Comparison of ENCODE assay signal across 10 cellular contexts in the genomic region with DNA sequence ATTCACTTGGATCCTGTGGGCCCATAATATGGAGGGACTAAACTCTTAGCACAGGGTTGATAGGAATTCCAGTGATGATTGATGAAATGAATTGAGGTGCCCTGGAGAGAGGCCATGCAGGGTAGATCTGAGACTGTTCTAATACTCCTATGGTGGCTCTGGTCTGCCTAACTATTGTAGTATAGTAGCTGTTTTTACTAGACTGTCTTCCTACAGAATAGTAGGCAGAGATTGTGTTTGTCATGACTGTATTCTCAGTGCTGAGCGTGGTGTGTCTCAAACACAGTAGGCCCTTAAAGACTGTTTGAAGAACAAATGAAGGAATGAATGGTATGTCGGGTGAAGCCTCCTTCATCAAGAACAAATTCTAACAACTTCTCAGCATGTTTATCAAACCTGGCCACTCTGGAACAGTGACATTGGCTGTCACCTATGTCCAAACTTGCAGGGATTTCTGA.
DNase-seq lines count a peak whose midpoint lies in the region; ATAC-seq and TF ChIP-seq lines count a peak whose summit lies in the region.
"Had no signal": no experiment of that assay in that cellular context is flagged by ENCODE, and none has a peak within 500 bp of the region (broad histone marks: within the 10 kb centered on the region; RNA-seq: fewer than 3 reads in every experiment).

No MANE protein-coding gene starts in this region.

- H3K4me3 Mint-ChIP-seq in neural progenitor cell = no peak overlapping the region
- H3K4me3 Mint-ChIP-seq: central memory CD8-positive, alpha-beta T cell had no signal

- DNase-seq in colonic mucosa (no peak), neural progenitor cell (ENCODE audit: low spot score) (peak; percentile 43)
- DNase-seq in activated effector memory CD4-positive, alpha-beta T cell treated with anti-CD3 and anti-CD28 coated beads, Interleukin-2, amount 50 U/mL, for 16 hours = no peak
- DNase-seq in activated CD8-positive, alpha-beta memory T cell treated with anti-CD3 and anti-CD28 coated beads for 24 hours = no peak
- DNase-seq: NCI-H510A had no signal

- H2AFZ ChIP-seq in neural progenitor cell (replicated peaks) = no peak overlapping the region

- no peaks in the 10 kb centered on the region for H3K27me3 ChIP-seq in colonic mucosa
- no peaks in the 10 kb centered on the region for H3K27me3 ChIP-seq in neural progenitor cell

- intact Hi-C loops in colonic mucosa (cut with DNase I) = no loop called here

- H3K9ac ChIP-seq in colonic mucosa (ENCODE audit: low read depth in 2 of 2, low read length in 2 of 2) (no peak overlapping the region), neural progenitor cell (no peak overlapping the region)

- H3F3A ChIP-seq in neural progenitor cell (ENCODE audit: low read depth) = peaks cover 51% of the 10 kb centered on the region

- H3K9me3 ChIP-seq in colonic mucosa (no peaks in the 10 kb centered on the region), neural progenitor cell (ENCODE audit: low read depth) (no peaks in the 10 kb centered on the region)

- peak; percentile 18 for ATAC-seq in GM18502 (IDR thresholded peaks at IDR 0.05; ENCODE audit: poor library complexity, unreplicated experiment)
- peak; percentile 5 for ATAC-seq in HG02870 (IDR thresholded peaks at IDR 0.05; ENCODE audit: unreplicated experiment)
- no peak for ATAC-seq in HG03521 (IDR thresholded peaks at IDR 0.05; ENCODE audit: unreplicated experiment)
- no peak for ATAC-seq in GM21737 (IDR thresholded peaks at IDR 0.05; ENCODE audit: unreplicated experiment)

- H3K4me2 ChIP-seq in neural progenitor cell = peak overlapping the region; percentile 64

- H3K79me2 ChIP-seq in neural progenitor cell (ENCODE audit: low read depth) = no peaks in the 10 kb centered on the region

- H3K4me3 ChIP-seq in colonic mucosa (no peak overlapping the region), neural progenitor cell (no peak overlapping the region)

- H3K27ac ChIP-seq in colonic mucosa = peak overlapping the region; percentile 53
- H3K27ac ChIP-seq in neural progenitor cell = peak overlapping the region; percentile 95

- no peak overlapping the region for H3K27ac Mint-ChIP-seq in neural progenitor cell

- H3K4me1 ChIP-seq in colonic mucosa (no peaks in the 10 kb centered on the region), neural progenitor cell (peaks cover 39% of the 10 kb centered on the region)

- H3K36me3 ChIP-seq in colonic mucosa (no peaks in the 10 kb centered on the region), neural progenitor cell (no peaks in the 10 kb centered on the region)

- H3K27me3 Mint-ChIP-seq in neural progenitor cell (ENCODE audit: insufficient read depth, low read depth) = no peaks in the 10 kb centered on the region

- TF ChIP-seq CTCF in colonic mucosa (IDR thresholded peaks at IDR 0.05) (no peak), neural progenitor cell (IDR thresholded peaks at IDR 0.05) (no peak)

- H3K9me3 Mint-ChIP-seq in neural progenitor cell = no peaks in the 10 kb centered on the region
- H3K9me3 Mint-ChIP-seq: central memory CD8-positive, alpha-beta T cell had no signal

- peaks cover 14% of the 10 kb centered on the region for H3K4me1 Mint-ChIP-seq in neural progenitor cell
- H3K4me1 Mint-ChIP-seq: central memory CD8-positive, alpha-beta T cell had no signal

- no peaks in the 10 kb centered on the region for H4K20me1 ChIP-seq in neural progenitor cell (ENCODE audit: low read depth)

- no peaks in the 10 kb centered on the region for H3K36me3 Mint-ChIP-seq in neural progenitor cell

Comparison
In these comparisons a context has a peak if more than half of its experiments do, and no peak if none do; other contexts are left out.
1. ATAC-seq: peak in GM18502 (single experiment) and HG02870 (single experiment); none in HG03521 (single experiment) and GM21737 (single experiment).